1 cellular context compared by ENCODE assay signal in genomic region chr12:104372721-104373335, GRCh38.
TF ChIP-seq lines count a peak whose summit lies in the region.

No MANE protein-coding gene starts in this region.

TF ChIP-seq in IMR-90, 13 proteins besides CTCF, POLR2A, EP300 and RAD21 (continued from another document):
- TF ChIP-seq USF2 (IDR thresholded peaks at IDR 0.05; ENCODE audit: low read depth, low read length): no peak
- TF ChIP-seq FOS (IDR thresholded peaks at IDR 0.05; ENCODE audit: low read depth, low read length): no peak
- no peak for TF ChIP-seq CEBPB (IDR thresholded peaks at IDR 0.05; ENCODE audit: low read depth, low read length)
- no peak for TF ChIP-seq RCOR1 (IDR thresholded peaks at IDR 0.05; ENCODE audit: insufficient replicate concordance, low read length)
- no peak for TF ChIP-seq MAFK (IDR thresholded peaks at IDR 0.05; ENCODE audit: low read depth, low read length)
- no peak for TF ChIP-seq BHLHE40 (IDR thresholded peaks at IDR 0.05; ENCODE audit: low read depth, low read length)
- TF ChIP-seq MXI1 (IDR thresholded peaks at IDR 0.05; ENCODE audit: borderline replicate concordance, low read depth, low read length): no peak
- TF ChIP-seq SMC3 (IDR thresholded peaks at IDR 0.05; ENCODE audit: low read depth, low read length): no peak
- TF ChIP-seq MAZ (IDR thresholded peaks at IDR 0.05; ENCODE audit: borderline replicate concordance, low read depth, low read length): no peak
